Comparison of ENCODE assay signal across 26 cellular contexts in genomic region chr12:25395227-25395626, GRCh38.
"Had no signal": no experiment of that assay in that cellular context is flagged by ENCODE, and none has a peak within 500 bp of the region (broad histone marks: within the 10 kb centered on the region; RNA-seq: fewer than 3 reads in every experiment).

No MANE protein-coding gene starts in this region.

- H3K27me3 ChIP-seq: stomach, suprapubic skin, testis, thyroid gland, tibial artery, tibial nerve, transverse colon, upper lobe of left lung, upper lobe of right lung, uterus, vagina had no signal

- H3K9me3 ChIP-seq: stomach, suprapubic skin, testis, thoracic aorta, thyroid gland, tibial artery, tibial nerve, transverse colon, upper lobe of left lung, upper lobe of right lung, uterus, vagina had no signal

- H3K4me3 ChIP-seq: stomach, suprapubic skin, testis, thoracic aorta, thyroid gland, tibial artery, tibial nerve, transverse colon, upper lobe of left lung, upper lobe of right lung, uterus, vagina had no signal

- H3K27ac ChIP-seq: stomach, suprapubic skin, testis, thoracic aorta, thyroid gland, tibial artery, tibial nerve, transverse colon, upper lobe of left lung, upper lobe of right lung, uterus, vagina had no signal

- ATAC-seq: stimulated activated effector memory CD8-positive, alpha-beta T cell treated with anti-CD3 and anti-CD28 coated beads, Interleukin-12 subunit alpha, Interleukin-12 subunit beta, amount 100 ng/mL, for 72 hours; stimulated activated memory B cell treated with anti-CD40 and anti-IgM and Interleukin-4, amounts not matched to agents 10 μg/mL and 1 μg/mL and 100 μg/mL, for 72 hours; stimulated activated naive B cell treated with anti-CD40 and anti-IgM and Interleukin-4, amounts not matched to agents 10 μg/mL and 1 μg/mL and 100 μg/mL, for 72 hours; stimulated activated naive CD8-positive, alpha-beta T cell treated with anti-CD3 and anti-CD28 coated beads, Interleukin-15, amount 100 ng/mL, for 72 hours; stimulated activated naive CD8-positive, alpha-beta T cell treated with anti-CD3 and anti-CD28 coated beads, Interleukin-15, Interleukin-2, amounts not matched to agents 100 U/mL and 50 U/mL, for 24 hours; upper lobe of right lung had no signal

- DNase-seq: stimulated activated CD4-positive, alpha-beta T cell treated with anti-CD3 and anti-CD28 coated beads, Interleukin-2, amount 100 ng/mL, for 48 hours; stimulated activated CD4-positive, alpha-beta T cell treated with anti-CD3 and anti-CD28 coated beads, Interleukin-4, amount 100 ng/mL, for 1 hour; stimulated activated CD4-positive, alpha-beta T cell treated with anti-CD3 and anti-CD28 coated beads, Interleukin-4, amount 100 ng/mL, for 24 hours; stimulated activated CD4-positive, alpha-beta T cell treated with anti-CD3 and anti-CD28 coated beads, Interleukin-4, amount 100 ng/mL, for 4 hours; stimulated activated CD8-positive, alpha-beta memory T cell treated with anti-CD3 and anti-CD28 coated beads, Interleukin-4, amount 100 ng/mL, for 48 hours; stimulated activated naive B cell treated with anti-CD40 and anti-IgM and Interleukin-4, amounts not matched to agents 10 μg/mL and 1 μg/mL and 100 μg/mL, for 72 hours; stimulated activated naive CD4-positive, alpha-beta T cell; stimulated activated naive CD4-positive, alpha-beta T cell treated with Interleukin-2 at 50 U/mL for 16 hours; stimulated activated naive CD8-positive, alpha-beta T cell treated with anti-CD3 and anti-CD28 coated beads, Interleukin-15, amount 100 ng/mL, for 72 hours; stimulated activated naive CD8-positive, alpha-beta T cell treated with anti-CD3 and anti-CD28 coated beads, Interleukin-15, Interleukin-2, amounts not matched to agents 100 U/mL and 50 U/mL, for 24 hours; stomach; substantia nigra; testis; thyroid gland; tibial artery; transverse colon; trophoblast cell; upper lobe of left lung; upper lobe of right lung; uterus had no signal

- H3K36me3 ChIP-seq: stomach, suprapubic skin, thoracic aorta, thyroid gland, tibial artery, tibial nerve, transverse colon, upper lobe of left lung, upper lobe of right lung, uterus, vagina had no signal

- H3K4me1 ChIP-seq: stomach, suprapubic skin, testis, thyroid gland, tibial artery, tibial nerve, transverse colon, upper lobe of left lung, upper lobe of right lung, uterus, vagina had no signal
